Comparison of ENCODE assay signal across 1 cellular context in the genomic region with DNA sequence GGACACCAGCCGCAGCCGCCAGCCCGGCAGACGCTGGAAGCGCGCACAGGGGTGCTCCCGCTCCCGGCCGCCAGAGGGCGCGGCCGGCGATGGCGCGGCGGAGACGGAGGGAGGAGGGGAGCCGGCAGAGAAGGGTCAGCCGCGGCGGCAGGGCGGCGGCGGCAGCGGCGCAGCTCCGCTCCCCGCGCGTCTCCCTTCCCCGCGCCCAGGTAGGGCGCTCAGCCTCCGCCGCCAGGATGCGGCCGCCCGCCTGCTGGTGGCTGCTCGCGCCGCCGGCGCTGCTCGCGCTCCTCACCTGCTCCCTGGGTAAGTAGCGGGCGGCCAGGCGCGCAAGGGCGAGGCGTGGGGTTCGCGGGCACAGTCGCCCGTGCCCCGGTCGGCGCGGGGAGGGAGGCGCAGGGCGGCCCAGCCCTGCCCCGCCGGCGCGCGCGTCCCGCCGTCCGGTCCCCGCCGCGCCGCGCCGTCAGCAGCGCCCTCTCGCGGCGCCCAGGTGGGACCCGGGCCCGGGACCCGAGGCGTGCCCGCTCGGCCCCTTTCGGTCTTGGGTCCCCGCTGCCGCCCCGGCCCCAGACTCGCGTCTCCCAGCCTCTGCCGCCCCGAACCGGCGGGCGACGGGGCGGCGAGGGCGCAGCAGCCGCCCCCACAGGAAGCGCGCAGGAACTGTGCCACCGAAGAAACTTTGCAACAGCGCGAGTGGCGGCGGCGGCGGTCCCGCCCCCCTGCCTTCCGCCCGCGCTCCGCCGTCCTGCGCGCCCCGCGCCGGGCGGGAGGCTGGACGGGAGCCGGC.
A peak's percentile ranks its signal among the peaks of the same experiment; 100 is the strongest.
TF ChIP-seq lines count a peak whose summit lies in the region.

A gene (plus strand): TSS at position 127 of the 787 bp plus-strand sequence. CDS start 110 bp downstream, at position 237.

TF ChIP-seq in HepG2, 621 proteins besides CTCF, POLR2A, EP300 and RAD21 (continued from another document and continues in another):
- TF ChIP-seq, protein P1, sequence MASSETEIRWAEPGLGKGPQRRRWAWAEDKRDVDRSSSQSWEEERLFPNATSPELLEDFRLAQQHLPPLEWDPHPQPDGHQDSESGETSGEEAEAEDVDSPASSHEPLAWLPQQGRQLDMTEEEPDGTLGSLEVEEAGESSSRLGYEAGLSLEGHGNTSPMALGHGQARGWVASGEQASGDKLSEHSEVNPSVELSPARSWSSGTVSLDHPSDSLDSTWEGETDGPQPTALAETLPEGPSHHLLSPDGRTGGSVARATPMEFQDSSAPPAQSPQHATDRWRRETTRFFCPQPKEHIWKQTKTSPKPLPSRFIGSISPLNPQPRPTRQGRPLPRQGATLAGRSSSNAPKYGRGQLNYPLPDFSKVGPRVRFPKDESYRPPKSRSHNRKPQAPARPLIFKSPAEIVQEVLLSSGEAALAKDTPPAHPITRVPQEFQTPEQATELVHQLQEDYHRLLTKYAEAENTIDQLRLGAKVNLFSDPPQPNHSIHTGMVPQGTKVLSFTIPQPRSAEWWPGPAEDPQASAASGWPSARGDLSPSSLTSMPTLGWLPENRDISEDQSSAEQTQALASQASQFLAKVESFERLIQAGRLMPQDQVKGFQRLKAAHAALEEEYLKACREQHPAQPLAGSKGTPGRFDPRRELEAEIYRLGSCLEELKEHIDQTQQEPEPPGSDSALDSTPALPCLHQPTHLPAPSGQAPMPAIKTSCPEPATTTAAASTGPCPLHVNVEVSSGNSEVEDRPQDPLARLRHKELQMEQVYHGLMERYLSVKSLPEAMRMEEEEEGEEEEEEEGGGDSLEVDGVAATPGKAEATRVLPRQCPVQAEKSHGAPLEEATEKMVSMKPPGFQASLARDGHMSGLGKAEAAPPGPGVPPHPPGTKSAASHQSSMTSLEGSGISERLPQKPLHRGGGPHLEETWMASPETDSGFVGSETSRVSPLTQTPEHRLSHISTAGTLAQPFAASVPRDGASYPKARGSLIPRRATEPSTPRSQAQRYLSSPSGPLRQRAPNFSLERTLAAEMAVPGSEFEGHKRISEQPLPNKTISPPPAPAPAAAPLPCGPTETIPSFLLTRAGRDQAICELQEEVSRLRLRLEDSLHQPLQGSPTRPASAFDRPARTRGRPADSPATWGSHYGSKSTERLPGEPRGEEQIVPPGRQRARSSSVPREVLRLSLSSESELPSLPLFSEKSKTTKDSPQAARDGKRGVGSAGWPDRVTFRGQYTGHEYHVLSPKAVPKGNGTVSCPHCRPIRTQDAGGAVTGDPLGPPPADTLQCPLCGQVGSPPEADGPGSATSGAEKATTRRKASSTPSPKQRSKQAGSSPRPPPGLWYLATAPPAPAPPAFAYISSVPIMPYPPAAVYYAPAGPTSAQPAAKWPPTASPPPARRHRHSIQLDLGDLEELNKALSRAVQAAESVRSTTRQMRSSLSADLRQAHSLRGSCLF (CRISPR knock-in tag; IDR thresholded peaks at IDR 0.05; ENCODE audit: borderline replicate concordance), result no peak
- TF ChIP-seq ZSCAN22 (CRISPR knock-in tag; IDR thresholded peaks at IDR 0.05), result no peak
- no peak for TF ChIP-seq TAF15 (IDR thresholded peaks at IDR 0.05; ENCODE audit: low read depth, low read length, poor library complexity, severe bottlenecking)
- TF ChIP-seq ZNF724P (CRISPR knock-in tag; IDR thresholded peaks at IDR 0.05; ENCODE audit: borderline replicate concordance), result no peak
- TF ChIP-seq ZNF367 (CRISPR knock-in tag; IDR thresholded peaks at IDR 0.05; ENCODE audit: borderline replicate concordance), result no peak; the same call in 1 of the 2 replicates
- TF ChIP-seq ZSCAN9 (CRISPR knock-in tag; IDR thresholded peaks at IDR 0.05; ENCODE audit: borderline replicate concordance), result no peak
- TF ChIP-seq, protein P2, sequence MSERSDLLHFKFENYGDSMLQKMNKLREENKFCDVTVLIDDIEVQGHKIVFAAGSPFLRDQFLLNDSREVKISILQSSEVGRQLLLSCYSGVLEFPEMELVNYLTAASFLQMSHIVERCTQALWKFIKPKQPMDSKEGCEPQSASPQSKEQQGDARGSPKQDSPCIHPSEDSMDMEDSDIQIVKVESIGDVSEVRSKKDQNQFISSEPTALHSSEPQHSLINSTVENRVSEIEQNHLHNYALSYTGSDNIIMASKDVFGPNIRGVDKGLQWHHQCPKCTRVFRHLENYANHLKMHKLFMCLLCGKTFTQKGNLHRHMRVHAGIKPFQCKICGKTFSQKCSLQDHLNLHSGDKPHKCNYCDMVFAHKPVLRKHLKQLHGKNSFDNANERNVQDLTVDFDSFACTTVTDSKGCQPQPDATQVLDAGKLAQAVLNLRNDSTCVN (CRISPR knock-in tag; IDR thresholded peaks at IDR 0.05; ENCODE audit: borderline replicate concordance), result no peak
- TF ChIP-seq ZNF430 (CRISPR knock-in tag; IDR thresholded peaks at IDR 0.05), result no peak
- no peak for TF ChIP-seq MBNL3 (CRISPR knock-in tag; conservative IDR thresholded peaks at IDR 0.05)
- TF ChIP-seq MZF1 (CRISPR knock-in tag; IDR thresholded peaks at IDR 0.05; ENCODE audit: borderline replicate concordance), result no peak
- no peak for TF ChIP-seq GATAD2A (CRISPR knock-in tag; IDR thresholded peaks at IDR 0.05)
- no peak for TF ChIP-seq ZNF550 (CRISPR knock-in tag; IDR thresholded peaks at IDR 0.05; ENCODE audit: borderline replicate concordance)
- TF ChIP-seq, protein P3, sequence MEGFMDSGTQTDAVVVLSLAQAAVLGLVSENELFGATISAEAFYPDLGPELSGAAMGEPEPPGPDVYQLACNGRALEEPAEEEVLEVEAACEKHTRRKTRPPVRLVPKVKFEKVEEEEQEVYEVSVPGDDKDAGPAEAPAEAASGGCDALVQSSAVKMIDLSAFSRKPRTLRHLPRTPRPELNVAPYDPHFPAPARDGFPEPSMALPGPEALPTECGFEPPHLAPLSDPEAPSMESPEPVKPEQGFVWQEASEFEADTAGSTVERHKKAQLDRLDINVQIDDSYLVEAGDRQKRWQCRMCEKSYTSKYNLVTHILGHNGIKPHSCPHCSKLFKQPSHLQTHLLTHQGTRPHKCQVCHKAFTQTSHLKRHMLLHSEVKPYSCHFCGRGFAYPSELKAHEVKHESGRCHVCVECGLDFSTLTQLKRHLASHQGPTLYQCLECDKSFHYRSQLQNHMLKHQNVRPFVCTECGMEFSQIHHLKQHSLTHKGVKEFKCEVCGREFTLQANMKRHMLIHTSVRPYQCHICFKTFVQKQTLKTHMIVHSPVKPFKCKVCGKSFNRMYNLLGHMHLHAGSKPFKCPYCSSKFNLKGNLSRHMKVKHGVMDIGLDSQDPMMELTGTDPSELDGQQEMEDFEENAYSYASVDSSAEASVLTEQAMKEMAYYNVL (CRISPR knock-in tag; IDR thresholded peaks at IDR 0.05; ENCODE audit: borderline replicate concordance), result no peak
- TF ChIP-seq, protein P4, sequence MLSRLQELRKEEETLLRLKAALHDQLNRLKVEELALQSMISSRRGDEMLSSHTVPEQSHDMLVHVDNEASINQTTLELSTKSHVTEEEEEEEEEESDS (CRISPR knock-in tag; IDR thresholded peaks at IDR 0.05; ENCODE audit: borderline replicate concordance), result no peak
- TF ChIP-seq CBX1 (IDR thresholded peaks at IDR 0.05; ENCODE audit: low read depth), result no peak
- no peak for TF ChIP-seq DNMT3B (CRISPR knock-in tag; conservative IDR thresholded peaks at IDR 0.05)
- TF ChIP-seq, protein P5, sequence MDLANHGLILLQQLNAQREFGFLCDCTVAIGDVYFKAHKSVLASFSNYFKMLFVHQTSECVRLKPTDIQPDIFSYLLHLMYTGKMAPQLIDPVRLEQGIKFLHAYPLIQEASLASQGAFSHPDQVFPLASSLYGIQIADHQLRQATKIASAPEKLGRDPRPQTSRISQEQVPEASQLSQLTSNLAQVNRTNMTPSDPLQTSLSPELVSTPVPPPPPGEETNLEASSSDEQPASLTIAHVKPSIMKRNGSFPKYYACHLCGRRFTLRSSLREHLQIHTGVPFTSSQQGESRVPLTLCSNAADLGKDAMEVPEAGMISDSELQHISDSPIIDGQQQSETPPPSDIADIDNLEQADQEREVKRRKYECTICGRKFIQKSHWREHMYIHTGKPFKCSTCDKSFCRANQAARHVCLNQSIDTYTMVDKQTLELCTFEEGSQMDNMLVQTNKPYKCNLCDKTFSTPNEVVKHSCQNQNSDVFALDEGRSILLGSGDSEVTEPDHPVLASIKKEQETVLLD (CRISPR knock-in tag; IDR thresholded peaks at IDR 0.05; ENCODE audit: low read depth), result peak; percentile 75; the same call in 1 of the 2 replicates
- no peak for TF ChIP-seq ZC3H13 (CRISPR knock-in tag; IDR thresholded peaks at IDR 0.05)
- no peak for TF ChIP-seq NFKB2 (CRISPR knock-in tag; IDR thresholded peaks at IDR 0.05; ENCODE audit: borderline replicate concordance)
- no peak for TF ChIP-seq RXRA (CRISPR knock-in tag; IDR thresholded peaks at IDR 0.05)
- TF ChIP-seq, protein P6, sequence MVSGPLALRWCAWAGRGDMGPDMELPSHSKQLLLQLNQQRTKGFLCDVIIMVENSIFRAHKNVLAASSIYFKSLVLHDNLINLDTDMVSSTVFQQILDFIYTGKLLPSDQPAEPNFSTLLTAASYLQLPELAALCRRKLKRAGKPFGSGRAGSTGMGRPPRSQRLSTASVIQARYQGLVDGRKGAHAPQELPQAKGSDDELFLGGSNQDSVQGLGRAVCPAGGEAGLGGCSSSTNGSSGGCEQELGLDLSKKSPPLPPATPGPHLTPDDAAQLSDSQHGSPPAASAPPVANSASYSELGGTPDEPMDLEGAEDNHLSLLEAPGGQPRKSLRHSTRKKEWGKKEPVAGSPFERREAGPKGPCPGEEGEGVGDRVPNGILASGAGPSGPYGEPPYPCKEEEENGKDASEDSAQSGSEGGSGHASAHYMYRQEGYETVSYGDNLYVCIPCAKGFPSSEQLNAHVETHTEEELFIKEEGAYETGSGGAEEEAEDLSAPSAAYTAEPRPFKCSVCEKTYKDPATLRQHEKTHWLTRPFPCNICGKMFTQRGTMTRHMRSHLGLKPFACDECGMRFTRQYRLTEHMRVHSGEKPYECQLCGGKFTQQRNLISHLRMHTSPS (CRISPR knock-in tag; IDR thresholded peaks at IDR 0.05; ENCODE audit: low read depth), result no peak
- no peak; the same call in 1 of the 2 replicates for TF ChIP-seq HOXD1 (CRISPR knock-in tag; IDR thresholded peaks at IDR 0.05)
- no peak for TF ChIP-seq MXD4 (CRISPR knock-in tag; IDR thresholded peaks at IDR 0.05)
- TF ChIP-seq ZSCAN31 (CRISPR knock-in tag; IDR thresholded peaks at IDR 0.05; ENCODE audit: low read depth), result no peak
- no peak for TF ChIP-seq ZNF607 (CRISPR knock-in tag; IDR thresholded peaks at IDR 0.05; ENCODE audit: borderline replicate concordance)
- no peak for TF ChIP-seq AGO2 (optimal IDR thresholded peaks at IDR 0.05; ENCODE audit: low read depth, low read length)
- no peak for TF ChIP-seq KAT2B (IDR thresholded peaks at IDR 0.05; ENCODE audit: borderline replicate concordance, low read depth, low read length)
- TF ChIP-seq ZNF777 (CRISPR knock-in tag; IDR thresholded peaks at IDR 0.05), result peak; percentile 94
- TF ChIP-seq, protein P7, sequence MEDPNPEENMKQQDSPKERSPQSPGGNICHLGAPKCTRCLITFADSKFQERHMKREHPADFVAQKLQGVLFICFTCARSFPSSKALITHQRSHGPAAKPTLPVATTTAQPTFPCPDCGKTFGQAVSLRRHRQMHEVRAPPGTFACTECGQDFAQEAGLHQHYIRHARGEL (CRISPR knock-in tag; IDR thresholded peaks at IDR 0.05), result no peak
- no peak for TF ChIP-seq ZNF292 (CRISPR knock-in tag; IDR thresholded peaks at IDR 0.05; ENCODE audit: borderline replicate concordance, low read depth)
- TF ChIP-seq, protein P8, sequence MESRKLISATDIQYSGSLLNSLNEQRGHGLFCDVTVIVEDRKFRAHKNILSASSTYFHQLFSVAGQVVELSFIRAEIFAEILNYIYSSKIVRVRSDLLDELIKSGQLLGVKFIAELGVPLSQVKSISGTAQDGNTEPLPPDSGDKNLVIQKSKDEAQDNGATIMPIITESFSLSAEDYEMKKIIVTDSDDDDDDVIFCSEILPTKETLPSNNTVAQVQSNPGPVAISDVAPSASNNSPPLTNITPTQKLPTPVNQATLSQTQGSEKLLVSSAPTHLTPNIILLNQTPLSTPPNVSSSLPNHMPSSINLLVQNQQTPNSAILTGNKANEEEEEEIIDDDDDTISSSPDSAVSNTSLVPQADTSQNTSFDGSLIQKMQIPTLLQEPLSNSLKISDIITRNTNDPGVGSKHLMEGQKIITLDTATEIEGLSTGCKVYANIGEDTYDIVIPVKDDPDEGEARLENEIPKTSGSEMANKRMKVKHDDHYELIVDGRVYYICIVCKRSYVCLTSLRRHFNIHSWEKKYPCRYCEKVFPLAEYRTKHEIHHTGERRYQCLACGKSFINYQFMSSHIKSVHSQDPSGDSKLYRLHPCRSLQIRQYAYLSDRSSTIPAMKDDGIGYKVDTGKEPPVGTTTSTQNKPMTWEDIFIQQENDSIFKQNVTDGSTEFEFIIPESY (CRISPR knock-in tag; IDR thresholded peaks at IDR 0.05), result no peak
- TF ChIP-seq SMYD3 (CRISPR knock-in tag; IDR thresholded peaks at IDR 0.05), result no peak
- no peak for TF ChIP-seq ZMAT3 (CRISPR knock-in tag; conservative IDR thresholded peaks at IDR 0.05)
- TF ChIP-seq, protein P9, sequence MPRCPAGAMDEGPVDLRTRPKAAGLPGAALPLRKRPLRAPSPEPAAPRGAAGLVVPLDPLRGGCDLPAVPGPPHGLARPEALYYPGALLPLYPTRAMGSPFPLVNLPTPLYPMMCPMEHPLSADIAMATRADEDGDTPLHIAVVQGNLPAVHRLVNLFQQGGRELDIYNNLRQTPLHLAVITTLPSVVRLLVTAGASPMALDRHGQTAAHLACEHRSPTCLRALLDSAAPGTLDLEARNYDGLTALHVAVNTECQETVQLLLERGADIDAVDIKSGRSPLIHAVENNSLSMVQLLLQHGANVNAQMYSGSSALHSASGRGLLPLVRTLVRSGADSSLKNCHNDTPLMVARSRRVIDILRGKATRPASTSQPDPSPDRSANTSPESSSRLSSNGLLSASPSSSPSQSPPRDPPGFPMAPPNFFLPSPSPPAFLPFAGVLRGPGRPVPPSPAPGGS (CRISPR knock-in tag; IDR thresholded peaks at IDR 0.05), result no peak
- TF ChIP-seq ZNF468 (CRISPR knock-in tag; IDR thresholded peaks at IDR 0.05), result no peak
- TF ChIP-seq RAD51 (IDR thresholded peaks at IDR 0.05; ENCODE audit: borderline replicate concordance), result no peak
- TF ChIP-seq, protein P10, sequence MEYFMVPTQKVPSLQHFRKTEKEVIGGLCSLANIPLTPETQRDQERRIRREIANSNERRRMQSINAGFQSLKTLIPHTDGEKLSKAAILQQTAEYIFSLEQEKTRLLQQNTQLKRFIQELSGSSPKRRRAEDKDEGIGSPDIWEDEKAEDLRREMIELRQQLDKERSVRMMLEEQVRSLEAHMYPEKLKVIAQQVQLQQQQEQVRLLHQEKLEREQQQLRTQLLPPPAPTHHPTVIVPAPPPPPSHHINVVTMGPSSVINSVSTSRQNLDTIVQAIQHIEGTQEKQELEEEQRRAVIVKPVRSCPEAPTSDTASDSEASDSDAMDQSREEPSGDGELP (IDR thresholded peaks at IDR 0.05; ENCODE audit: borderline replicate concordance, low read depth), result no peak
- no peak for TF ChIP-seq JARID2 (CRISPR knock-in tag; IDR thresholded peaks at IDR 0.05; ENCODE audit: insufficient replicate concordance)
- TF ChIP-seq TBX3 (IDR thresholded peaks at IDR 0.05; ENCODE audit: borderline replicate concordance), result no peak
- TF ChIP-seq, protein P11, sequence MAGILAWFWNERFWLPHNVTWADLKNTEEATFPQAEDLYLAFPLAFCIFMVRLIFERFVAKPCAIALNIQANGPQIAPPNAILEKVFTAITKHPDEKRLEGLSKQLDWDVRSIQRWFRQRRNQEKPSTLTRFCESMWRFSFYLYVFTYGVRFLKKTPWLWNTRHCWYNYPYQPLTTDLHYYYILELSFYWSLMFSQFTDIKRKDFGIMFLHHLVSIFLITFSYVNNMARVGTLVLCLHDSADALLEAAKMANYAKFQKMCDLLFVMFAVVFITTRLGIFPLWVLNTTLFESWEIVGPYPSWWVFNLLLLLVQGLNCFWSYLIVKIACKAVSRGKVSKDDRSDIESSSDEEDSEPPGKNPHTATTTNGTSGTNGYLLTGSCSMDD (CRISPR knock-in tag; IDR thresholded peaks at IDR 0.05), result no peak
- TF ChIP-seq ZSCAN21 (CRISPR knock-in tag; IDR thresholded peaks at IDR 0.05; ENCODE audit: borderline replicate concordance), result peak; percentile 15; the same call in 1 of the 2 replicates
- TF ChIP-seq SRY (CRISPR knock-in tag; IDR thresholded peaks at IDR 0.05), result no peak
